9 cellular contexts compared by ENCODE assay signal in genomic region chr2:167294775-167295140, GRCh38. TPM values are rescaled to one million over a fixed set of nuclear protein-coding genes. Genes with fewer than 3 reads are reported as not detected.
A peak's percentile ranks its signal among the peaks of the same experiment; 100 is the strongest.
DNase-seq lines count a peak whose midpoint lies in the region; ATAC-seq and TF ChIP-seq lines count a peak whose summit lies in the region.
"Had no signal": no experiment of that assay in that cellular context is flagged by ENCODE, and none has a peak within 500 bp of the region (broad histone marks: within the 10 kb centered on the region; RNA-seq: fewer than 3 reads in every experiment).

No MANE protein-coding gene starts in this region.

- no peaks in the 10 kb centered on the region for H3K36me3 Mint-ChIP-seq in MCF 10A (ENCODE audit: insufficient read depth, unreplicated experiment)

- H4K5ac ChIP-seq in mesendoderm (ENCODE audit: low read length), result no peak overlapping the region

- H3K36me3 ChIP-seq in right atrium auricular region (no peaks in the 10 kb centered on the region), mesendoderm (ENCODE audit: control insufficient read depth, insufficient read depth, low read length) (no peaks in the 10 kb centered on the region), aorta (ENCODE audit: control insufficient read depth in 1 of 2, insufficient read depth in 2 of 2, low read length in 1 of 2) (no peaks in the 10 kb centered on the region)

- H3K27ac Mint-ChIP-seq in MCF 10A (ENCODE audit: low read depth, unreplicated experiment), result no peak overlapping the region

- H3K4ac ChIP-seq in mesendoderm (ENCODE audit: low read depth, low read length), result no peak overlapping the region

- no peak overlapping the region for H3K18ac ChIP-seq in mesendoderm (ENCODE audit: low read length)

- H3K4me3 Mint-ChIP-seq in MCF 10A (ENCODE audit: unreplicated experiment), result peak overlapping the region; percentile 71

- no peak overlapping the region for H2BK5ac ChIP-seq in mesendoderm (ENCODE audit: low read length)

- H3K27ac ChIP-seq in right cardiac atrium (ENCODE audit: low read length) (no peak overlapping the region), right atrium auricular region (no peak overlapping the region), mesendoderm (ENCODE audit: low read depth, low read length) (no peak overlapping the region), aorta (ENCODE audit: low read depth in 1 of 2, low read length in 2 of 2) (no peak overlapping the region)

- H3K27me3 Mint-ChIP-seq in MCF 10A (ENCODE audit: insufficient read depth, unreplicated experiment), result peaks cover 89% of the 10 kb centered on the region

- H3K79me1 ChIP-seq in mesendoderm (ENCODE audit: low read length), result no peaks in the 10 kb centered on the region

- H3K4me1 ChIP-seq in right cardiac atrium (ENCODE audit: control insufficient read depth, insufficient read depth, low read length) (peaks cover 4% of the 10 kb centered on the region), right atrium auricular region (peaks cover 0 to 22% of the 10 kb centered on the region in 2 donors), mesendoderm (ENCODE audit: control insufficient read depth, low read depth, low read length) (peaks cover 4% of the 10 kb centered on the region), aorta (ENCODE audit: control insufficient read depth in 1 of 2, insufficient read depth in 2 of 2, low read length in 2 of 2) (no peaks in the 10 kb centered on the region)

- CTCF ChIA-PET in MCF 10A (lab: Yijun Ruan, JAX), result interaction anchor here (0.6 to 2.5 kb wide), 4 partner anchors 30 to 824 kb away, joined by 3 to 8 read pairs (median 4); no protein-coding TSS in a partner anchor
- CTCF ChIA-PET in HEK293T (lab: Yijun Ruan, JAX), result no interaction called here

- no peaks in the 10 kb centered on the region for H3K9me3 Mint-ChIP-seq in MCF 10A (ENCODE audit: unreplicated experiment)

- no peak overlapping the region for H2BK15ac ChIP-seq in mesendoderm (replicated peaks; ENCODE audit: low read depth)

- peaks cover 12% of the 10 kb centered on the region for H3K4me1 Mint-ChIP-seq in MCF 10A (ENCODE audit: insufficient read depth, unreplicated experiment)

- ATAC-seq in right cardiac atrium (no peak), aorta (ENCODE audit: low FRiP score) (no peak), GM18520 (IDR thresholded peaks at IDR 0.05; ENCODE audit: unreplicated experiment) (no peak)

- no peak for TF ChIP-seq CTCF in right atrium auricular region (IDR thresholded peaks at IDR 0.05)
- no peak for TF ChIP-seq CTCF in MCF 10A (IDR thresholded peaks at IDR 0.05; ENCODE audit: unreplicated experiment)

- H4K8ac ChIP-seq in mesendoderm (ENCODE audit: low read depth, low read length), result no peak overlapping the region

- no peak overlapping the region for H2BK120ac ChIP-seq in mesendoderm (ENCODE audit: low read depth, low read length)

- no TSS peak for BruUV-seq in MCF 10A (replicated peaks; lab: Mats Ljungman, UMichigan)

- WGBS in right cardiac atrium, result 13% methylated on average over 6 of the region's 6 CpGs
- no CpG with 5 or more reads among the region's 6 CpGs for whole genome bisulfite sequencing in mesendoderm (ENCODE audit: extremely low coverage, insufficient coverage, low lambda C conversion rate)
- WGBS in aorta, 2 donors, result 1 to 3% methylated on average over 6 of the region's 6 CpGs

- H3K23ac ChIP-seq in mesendoderm (ENCODE audit: low read length), result no peak overlapping the region

- DNase-seq in right cardiac atrium (no peak), right atrium auricular region (ENCODE audit: low spot score) (no peak), MCF 10A (ENCODE audit: unreplicated experiment) (peak; percentile 23), mesendoderm (no peak), aorta (no peak), NCI-H82 treated with DMSO at 0.1 percent for 48 hours (lab: John Stamatoyannopoulos, UW; ENCODE audit: unreplicated experiment) (no peak), HEK293T (ENCODE audit: extremely low spot score) (no peak)

- H3K9me3 ChIP-seq in right cardiac atrium (ENCODE audit: control insufficient read depth, low read length) (no peaks in the 10 kb centered on the region), right atrium auricular region (no peaks in the 10 kb centered on the region), aorta (ENCODE audit: control insufficient read depth, low read length) (no peaks in the 10 kb centered on the region)

- intact Hi-C loops in right cardiac atrium (cut with DNase I) (no loop called here), MCF 10A (cut with micrococcal nuclease) (no loop called here), aorta (cut with DNase I) (no loop called here)

- peaks cover 9% of the 10 kb centered on the region for H3K79me2 ChIP-seq in mesendoderm (ENCODE audit: control insufficient read depth, insufficient read depth, low read length)

- H3K4me3 ChIP-seq in right cardiac atrium (ENCODE audit: low read length) (peak overlapping the region; percentile 92), right atrium auricular region (peak overlapping the region in 1 of 2 donors; percentile 72), mesendoderm (ENCODE audit: low read length) (no peak overlapping the region), aorta (ENCODE audit: low read length in 2 of 2) (peak overlapping the region; percentile 46 to 63)

- H3K9ac ChIP-seq in mesendoderm (ENCODE audit: low read length), result no peak overlapping the region

- peak overlapping the region; percentile 92 for H3K4me2 ChIP-seq in mesendoderm (ENCODE audit: low read length)

- POLR2A ChIA-PET in MCF 10A (lab: Yijun Ruan, JAX) (interaction anchor here (0.7 kb wide), 1 partner anchor 849 kb away, joined by 3 read pairs; no protein-coding TSS in a partner anchor), HEK293T (lab: Yijun Ruan, JAX) (no interaction called here)

- peaks cover 2% of the 10 kb centered on the region for H3K27me3 ChIP-seq in right cardiac atrium (ENCODE audit: control insufficient read depth, insufficient read depth)
- H3K27me3 ChIP-seq in right atrium auricular region, result peaks cover 4 to 5% of the 10 kb centered on the region in 2 donors
- peaks cover 4% of the 10 kb centered on the region for H3K27me3 ChIP-seq in mesendoderm (ENCODE audit: insufficient read depth, low read length, poor library complexity)
- H3K27me3 ChIP-seq in aorta (ENCODE audit: control insufficient read depth in 1 of 2, insufficient read depth in 2 of 2, low read length in 1 of 2), result no peaks in the 10 kb centered on the region

- H3K56ac ChIP-seq in mesendoderm (ENCODE audit: low read length), result no peak overlapping the region

- no peak overlapping the region for H2AK5ac ChIP-seq in mesendoderm (ENCODE audit: low read length)

TF ChIP-seq in HEK293T, 16 proteins besides CTCF, POLR2A, EP300 and RAD21:
- TF ChIP-seq SUZ12 (IDR thresholded peaks at IDR 0.05) (no peak), NFRKB (IDR thresholded peaks at IDR 0.05) (no peak), FOXK2 (IDR thresholded peaks at IDR 0.05) (no peak), SP1 (IDR thresholded peaks at IDR 0.05) (no peak), ZNF384 (IDR thresholded peaks at IDR 0.05) (no peak), FOXM1 (IDR thresholded peaks at IDR 0.05; ENCODE audit: borderline replicate concordance) (no peak), PKNOX1 (IDR thresholded peaks at IDR 0.05) (no peak), CTBP1 (IDR thresholded peaks at IDR 0.05; ENCODE audit: borderline replicate concordance) (no peak), FOXA1 (IDR thresholded peaks at IDR 0.05) (no peak), BHLHE40 (IDR thresholded peaks at IDR 0.05; ENCODE audit: borderline replicate concordance) (no peak), TARDBP (IDR thresholded peaks at IDR 0.05) (no peak), ELF4 (IDR thresholded peaks at IDR 0.05) (no peak), HDGF (IDR thresholded peaks at IDR 0.05; ENCODE audit: borderline replicate concordance) (no peak), ARNT (IDR thresholded peaks at IDR 0.05) (no peak)
TF ChIP-seq in HEK293T: peak in this region for 0.

RNA-seq across cellular contexts. Expression of gene B3GALT1, which starts 2.0 kb away (rescaled TPM):
- under 1 TPM in 3 of 4 donors, not detected in 1; 0.03 to 0.11 (median 0.09) TPM for total RNA-seq in right cardiac atrium
- 0.09 TPM for polyA plus RNA-seq in right cardiac atrium
- total RNA-seq in right atrium auricular region, result under 1 TPM; 0.11 to 0.16 TPM
- total RNA-seq in MCF 10A (2022), result not detected in 2 replicates
- polyA plus RNA-seq in mesendoderm (2013, experiment 1 of 2), result 4.5 TPM
- polyA plus RNA-seq in mesendoderm (2013, experiment 2 of 2), result 4.8 TPM
- under 1 TPM; 0.30 to 0.39 TPM for total RNA-seq in aorta
- not detected for polyA plus RNA-seq in aorta
- total RNA-seq: T-helper 2 cell treated with Interferon-gamma antibody and Interleukin-4, amounts not matched to agents 100 ng/mL and 5 ng/mL, for 36 hours had no signal
